ENCODE assay signal across 1 cellular context in the genomic region with DNA sequence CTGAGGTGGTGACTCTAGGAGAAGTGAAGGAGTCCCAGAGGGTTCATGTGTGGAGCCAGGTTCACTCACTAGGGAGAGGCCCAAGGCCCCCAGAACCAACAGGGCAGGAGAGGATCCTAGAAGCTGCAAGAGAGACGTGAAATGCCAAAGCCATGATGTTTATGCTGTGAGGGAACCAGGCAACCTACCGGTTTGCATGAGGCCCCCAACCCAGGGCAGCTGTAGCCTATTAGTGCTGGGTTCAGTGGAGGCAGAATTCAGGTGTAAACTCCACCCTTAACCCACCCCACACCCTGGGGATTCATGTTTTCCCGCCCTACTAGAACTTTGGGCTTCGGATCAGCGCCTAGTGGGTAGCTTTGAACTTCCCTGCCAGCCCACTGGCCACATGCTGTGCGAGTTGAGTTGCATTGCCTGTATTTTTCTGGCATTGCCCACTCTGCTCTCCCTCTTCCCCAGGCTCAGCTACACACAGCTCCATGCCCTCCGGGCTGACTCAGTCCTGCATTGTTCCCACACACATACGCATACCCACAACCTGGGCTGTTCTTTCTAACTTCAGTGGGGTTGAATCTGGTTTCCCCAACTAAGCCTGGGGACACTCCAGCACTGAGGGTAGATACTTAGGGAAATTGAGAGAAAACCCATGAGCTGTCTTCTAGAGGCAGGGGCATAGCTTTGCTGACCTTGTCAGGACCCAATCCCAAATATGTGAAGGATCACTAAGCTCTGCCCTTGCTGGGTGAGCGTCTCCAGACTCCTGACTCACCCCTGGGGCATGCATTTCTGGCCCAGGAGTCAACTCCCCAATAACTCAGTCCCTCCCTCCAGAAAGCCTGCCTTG.
TF ChIP-seq lines count a peak whose summit lies in the region.

No MANE protein-coding gene starts in this region.

TF ChIP-seq in endothelial cell of umbilical vein, 7 proteins besides CTCF, POLR2A, EP300 and RAD21:
- TF ChIP-seq FOS (IDR thresholded peaks at IDR 0.05; ENCODE audit: borderline replicate concordance, insufficient read depth, low read length) (no peak), EZH2 (IDR thresholded peaks at IDR 0.05; ENCODE audit: borderline replicate concordance, low read depth, low read length, severe bottlenecking) (no peak), MYC (IDR thresholded peaks at IDR 0.05; ENCODE audit: low read depth, low read length) (no peak), GATA2 (IDR thresholded peaks at IDR 0.05; ENCODE audit: insufficient read depth, insufficient read length, low read depth, low read length) (no peak)
TF ChIP-seq in endothelial cell of umbilical vein: peak in this region for 0.
